In genomic region chr14:30546735-30547134, GRCh38 we compare ENCODE assay signal across 2 cellular contexts. TPM values are rescaled to one million over a fixed set of nuclear protein-coding genes. Genes with fewer than 3 reads are reported as not detected.
DNase-seq lines count a peak whose midpoint lies in the region; ATAC-seq, FAIRE-seq and TF ChIP-seq lines count a peak whose summit lies in the region.
"Not testable (repeated sequence)": the region's sequence is repeated elsewhere in the genome, so short reads cannot be mapped to it uniquely, and the experiment has no call there.

No MANE protein-coding gene starts in this region.

- not testable (repeated sequence) for H4K20me1 ChIP-seq in K562 (replicated peaks; ENCODE audit: control insufficient read depth, insufficient read depth, low read length); HepG2 (ENCODE audit: insufficient read depth, low read length)

- intact Hi-C loops in K562 (cut with micrococcal nuclease); HepG2 (cut with micrococcal nuclease; ENCODE audit: unreplicated experiment): not testable (repeated sequence)

- H3K4me1 ChIP-seq in K562 (replicated peaks in 1 of 2; ENCODE audit: control insufficient read depth in 2 of 2, insufficient read depth in 2 of 2, low read length in 2 of 2); HepG2 (ENCODE audit: insufficient read depth, low read length): not testable (repeated sequence)

- not testable (repeated sequence) for TF ChIP-seq CTCF in K562 (IDR thresholded peaks at IDR 0.05 in 2 of 3, conservative IDR thresholded peaks at IDR 0.05 in 1 of 3; ENCODE audit: insufficient read depth in 2 of 3, low read depth in 1 of 3, low read length in 3 of 3); HepG2 (CRISPR knock-in tag; IDR thresholded peaks at IDR 0.05)

- not testable (repeated sequence) for H3K9me1 ChIP-seq in K562 (ENCODE audit: control insufficient read depth, insufficient read depth, low read length)

- not testable (repeated sequence) for H3K27ac ChIP-seq in K562 (ENCODE audit: extremely low read depth, low read depth, low read length); HepG2 (ENCODE audit: extremely low read length, insufficient read depth, low read length)

- H2AFZ ChIP-seq in K562 (ENCODE audit: low read depth, low read length); HepG2 (ENCODE audit: low read length): not testable (repeated sequence)

- not testable (repeated sequence) for TF ChIP-seq POLR2A in K562 (conservative IDR thresholded peaks at IDR 0.05); HepG2 (IDR thresholded peaks at IDR 0.05; ENCODE audit: insufficient read depth in 1 of 2, low read depth in 2 of 2, low read length in 2 of 2)

- not testable (repeated sequence) for TF ChIP-seq RAD21 in K562 (CRISPR knock-in tag; conservative IDR thresholded peaks at IDR 0.05 in 1 of 2, IDR thresholded peaks at IDR 0.05 in 1 of 2); HepG2 (CRISPR knock-in tag; IDR thresholded peaks at IDR 0.05)

- H3K9me3 ChIP-seq in K562 (replicated peaks; ENCODE audit: control insufficient read depth, insufficient read depth, low read depth, low read length); HepG2 (ENCODE audit: low read length): not testable (repeated sequence)

- not testable (repeated sequence) for H3K27me3 ChIP-seq in K562 (ENCODE audit: control insufficient read depth in 2 of 2, insufficient read depth in 2 of 2, low read length in 2 of 2); HepG2 (ENCODE audit: control insufficient read depth in 1 of 2, insufficient read depth in 2 of 2, low read length in 2 of 2)

- not testable (repeated sequence) for TF ChIP-seq EP300 in K562 (IDR thresholded peaks at IDR 0.05; ENCODE audit: low read length); HepG2 (IDR thresholded peaks at IDR 0.05; ENCODE audit: low read depth in 2 of 2, low read length in 2 of 2); HepG2 (CRISPR knock-in tag; IDR thresholded peaks at IDR 0.05; ENCODE audit: borderline replicate concordance)

- not testable (repeated sequence) for H3K79me2 ChIP-seq in K562 (ENCODE audit: control insufficient read depth, insufficient read depth, low read length); HepG2 (ENCODE audit: insufficient read depth, low read length)

- H3K4me2 ChIP-seq in K562 (ENCODE audit: insufficient read depth, low read length); HepG2 (ENCODE audit: low read depth, low read length): not testable (repeated sequence)

- not testable (repeated sequence) for DNase-seq in K562 (ENCODE audit: extremely low read depth in 1 of 4, low spot score in 3 of 4); HepG2 (ENCODE audit: low spot score)

- in situ Hi-C loops in K562 (cut with MboI); HepG2 (cut with HindIII; ENCODE audit: extremely low pct_ligation_motif_present, low pct_unique_long_range_greater_than_20kb): not testable (repeated sequence)

- H3K4me3 ChIP-seq in K562; HepG2 (replicated peaks in 1 of 3; ENCODE audit: insufficient read depth in 1 of 3, low read depth in 2 of 3, low read length in 3 of 3): not testable (repeated sequence)

- CTCF ChIA-PET in K562 (lab: Yijun Ruan, JAX; ENCODE audit: low intra/inter-chr PET ratio); HepG2 (lab: Yijun Ruan, JAX; ENCODE audit: low intra/inter-chr PET ratio, low total read pairs): not testable (repeated sequence)

- POLR2A ChIA-PET in K562 (lab: Yijun Ruan, JAX), result interaction anchor here (0.6 to 0.7 kb wide), 2 partner anchors 14 to 728 kb away, joined by 3 to 4 read pairs; no protein-coding TSS in a partner anchor
- POLR2A ChIA-PET in HepG2 (lab: Yijun Ruan, JAX), result interaction anchor here (1.5 kb wide), 1 partner anchor 12 kb away, joined by 5 read pairs; the partner anchor contains the start of gene G2E3

- not testable (repeated sequence) for H3K36me3 ChIP-seq in K562 (ENCODE audit: control insufficient read depth, insufficient read depth, low read length); HepG2 (replicated peaks in 1 of 2; ENCODE audit: control insufficient read depth in 1 of 2, insufficient read depth in 2 of 2, low read length in 2 of 2)

- not testable (repeated sequence) for ATAC-seq in K562, HepG2

- not testable (repeated sequence) for H3K9ac ChIP-seq in K562 (ENCODE audit: insufficient read depth in 1 of 2, low read depth in 2 of 2, low read length in 2 of 2); HepG2 (ENCODE audit: insufficient read depth, low read depth, low read length)

- BruUV-seq in K562 (replicated peaks; lab: Mats Ljungman, UMichigan); HepG2 (replicated peaks; lab: Mats Ljungman, UMichigan): not testable (repeated sequence)

- FAIRE-seq in K562 (lab: Jason Lieb, UNC); HepG2 (lab: Jason Lieb, UNC): not testable (repeated sequence)

- 14% methylated on average over 3 of the region's 4 CpGs for WGBS in K562 (ENCODE audit: insufficient coverage, low coverage, missing lambda C conversion rate)
- WGBS in HepG2 (ENCODE audit: low lambda C conversion rate), result 21% methylated on average over 4 of the region's 4 CpGs

TF ChIP-seq in K562, 482 proteins besides CTCF, POLR2A, EP300 and RAD21:
- peak; percentile 27 for TF ChIP-seq NFYB (IDR thresholded peaks at IDR 0.05; ENCODE audit: extremely low read depth, insufficient read length)

TF ChIP-seq in HepG2, 621 proteins besides CTCF, POLR2A, EP300 and RAD21 (continues in another document):
- TF ChIP-seq ZNF724P (CRISPR knock-in tag; IDR thresholded peaks at IDR 0.05; ENCODE audit: borderline replicate concordance) (0 out of 2 replicates have a peak, but pooled peaks have one; percentile 56), NFYB (CRISPR knock-in tag; IDR thresholded peaks at IDR 0.05) (peak; percentile 75), NFYC (CRISPR knock-in tag; IDR thresholded peaks at IDR 0.05) (peak; percentile 72), POGZ (CRISPR knock-in tag; IDR thresholded peaks at IDR 0.05) (0 out of 2 replicates have a peak, but pooled peaks have one; percentile 9), ATM (IDR thresholded peaks at IDR 0.05; ENCODE audit: borderline replicate concordance) (0 out of 2 replicates have a peak, but pooled peaks have one; percentile 41), FOXP1 (IDR thresholded peaks at IDR 0.05) (peak; percentile 33; the same call in 1 of the 2 replicates), ZMYM4 (CRISPR knock-in tag; IDR thresholded peaks at IDR 0.05) (peak; percentile 53; the same call in 1 of the 2 replicates), NONO (IDR thresholded peaks at IDR 0.05) (peak; percentile 20; the same call in 1 of the 2 replicates)
- not testable (repeated sequence) for TF ChIP-seq FOXP1 (CRISPR knock-in tag; IDR thresholded peaks at IDR 0.05); NONO (CRISPR knock-in tag; conservative IDR thresholded peaks at IDR 0.05)

RNA-seq across cellular contexts. Expression of gene G2E3, which starts 12.2 kb away (rescaled TPM):
- total RNA-seq in K562 (2011; cell fraction: chromatin; rRNA removed; ENCODE audit: low replicate concordance), result 17.0 and 66.9 TPM in 2 replicates
- total RNA-seq in K562 (2011; cell fraction: nucleolus; rRNA removed), result 10.3 and 14.1 TPM in 2 replicates
- total RNA-seq in K562 (2011; cell fraction: nucleoplasm; rRNA removed), result 27.8 and 43.4 TPM in 2 replicates
- total RNA-seq in K562 (2014; rRNA removed), result 9.8 and 10.7 TPM in 2 replicates
- total RNA-seq in K562 (2014; rRNA removed; fragmentation: Illumina TruSeq; extraction: Trizol), result 35.4 and 41.0 TPM in 2 replicates
- 24.7 and 25.4 TPM in 2 replicates for total RNA-seq in K562 (2015; rRNA removed; fragmentation: Illumina TruSeq; extraction: Trizol)
- 24.2 and 25.8 TPM in 2 replicates for total RNA-seq in K562 (2021)
- polyA plus RNA-seq in K562 (2011; rRNA removed), result 25.3 and 31.3 TPM in 2 replicates
- 3.2 and 7.3 TPM in 2 replicates for polyA plus RNA-seq in K562 (2011; cell fraction: cytosol; rRNA removed)
- 9.6 and 12.7 TPM in 2 replicates for polyA plus RNA-seq in K562 (2011; cell fraction: nucleus; rRNA removed)
- 12.9 and 13.2 TPM in 2 replicates for polyA plus RNA-seq in K562 (2012)
- polyA plus RNA-seq in K562 (2014; fragmentation: Illumina TruSeq; extraction: Trizol), result 18.1 and 20.4 TPM in 2 replicates
- polyA plus RNA-seq in K562 (2014; fragmentation: Nextera tagmentation; extraction: Ambion mirVana), result 10 to 100 TPM; 20.2 to 53.5 TPM
- 13.6 and 14.7 TPM in 2 replicates for polyA plus RNA-seq in K562 (2014; rRNA removed)
- polyA minus RNA-seq in K562 (2011; rRNA and poly(A)+ RNA removed), result 49.3 and 50.0 TPM in 2 replicates
- polyA minus RNA-seq in K562 (2011; cell fraction: cytosol; rRNA and poly(A)+ RNA removed), result 17.1 and 23.4 TPM in 2 replicates
- polyA minus RNA-seq in K562 (2011; cell fraction: nucleus; rRNA and poly(A)+ RNA removed), result 16.8 and 33.2 TPM in 2 replicates
- 63.0 and 90.7 TPM in 2 replicates for total RNA-seq in HepG2 (2016; rRNA removed; fragmentation: Illumina TruSeq; extraction: Trizol)
- total RNA-seq in HepG2 (2016; cell fraction: cytosol; rRNA removed; fragmentation: Illumina TruSeq; extraction: Trizol; ENCODE audit: low read depth), result 20.1 and 20.7 TPM in 2 replicates
- total RNA-seq in HepG2 (2016; cell fraction: insoluble cytoplasmic fraction; rRNA removed; fragmentation: Illumina TruSeq; extraction: Trizol), result 61.4 and 87.9 TPM in 2 replicates
- 27.9 and 35.1 TPM in 2 replicates for total RNA-seq in HepG2 (2016; cell fraction: membrane; rRNA removed; fragmentation: Illumina TruSeq; extraction: Trizol)
- total RNA-seq in HepG2 (2016; cell fraction: nucleus; rRNA removed; fragmentation: Illumina TruSeq; extraction: Trizol), result 81.7 and 85.9 TPM in 2 replicates
- 13.8 and 22.8 TPM in 2 replicates for polyA plus RNA-seq in HepG2 (2011; rRNA removed)
- 5.6 and 8.4 TPM in 2 replicates for polyA plus RNA-seq in HepG2 (2011; cell fraction: cytosol; rRNA removed)
- polyA plus RNA-seq in HepG2 (2011; cell fraction: nucleus; rRNA removed), result 11.7 and 14.1 TPM in 2 replicates
- polyA plus RNA-seq in HepG2 (2012), result 22.9 and 29.9 TPM in 2 replicates
- polyA plus RNA-seq in HepG2 (2016; cell fraction: cytosol; fragmentation: Illumina TruSeq; extraction: Trizol; ENCODE audit: low read depth), result 2.5 and 2.9 TPM in 2 replicates
- 40.8 and 45.8 TPM in 2 replicates for polyA plus RNA-seq in HepG2 (2016; cell fraction: insoluble cytoplasmic fraction; fragmentation: Illumina TruSeq; extraction: Trizol; ENCODE audit: low read depth)
- 5.2 and 7.8 TPM in 2 replicates for polyA plus RNA-seq in HepG2 (2016; cell fraction: membrane; fragmentation: Illumina TruSeq; extraction: Trizol; ENCODE audit: low read depth)
- polyA plus RNA-seq in HepG2 (2016; cell fraction: nucleus; fragmentation: Illumina TruSeq; extraction: Trizol; ENCODE audit: insufficient read depth, low read depth), result 71.9 and 74.2 TPM in 2 replicates
- polyA minus RNA-seq in HepG2 (2011; rRNA and poly(A)+ RNA removed; ENCODE audit: low replicate concordance), result 8.9 and 9.2 TPM in 2 replicates
- 31.6 and 36.1 TPM in 2 replicates for polyA minus RNA-seq in HepG2 (2011; cell fraction: cytosol; rRNA and poly(A)+ RNA removed)
- 92.2 and 121 TPM in 2 replicates for polyA minus RNA-seq in HepG2 (2011; cell fraction: nucleus; rRNA and poly(A)+ RNA removed)
